In the genomic region with DNA sequence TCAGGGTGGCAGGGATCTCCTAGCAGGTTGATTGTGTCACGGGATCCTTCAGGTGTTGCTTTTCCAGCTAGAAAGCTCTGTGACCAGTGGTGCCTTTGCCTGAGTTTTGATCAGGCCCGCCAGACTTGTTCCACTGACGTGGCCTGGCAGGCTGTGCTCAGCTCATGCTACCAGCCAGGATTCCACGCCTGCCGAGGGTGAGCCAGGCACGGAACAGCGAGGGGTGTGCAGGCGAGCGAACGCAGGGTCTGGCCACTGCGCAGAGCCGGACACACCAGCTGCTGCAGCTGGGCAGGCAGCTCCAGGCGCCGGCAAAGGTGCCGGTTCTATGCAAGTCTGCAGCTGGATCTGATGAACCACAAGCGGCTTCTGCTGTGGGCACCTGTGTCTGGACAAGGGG, we compare ENCODE assay signal across 23 cellular contexts.
"Had no signal": no experiment of that assay in that cellular context is flagged by ENCODE, and none has a peak within 500 bp of the region (broad histone marks: within the 10 kb centered on the region; RNA-seq: fewer than 3 reads in every experiment).

No MANE protein-coding gene starts in this region.

- H3K36me3 ChIP-seq: esophagus squamous epithelium, left ventricle myocardium inferior, pancreas, prostate gland, suprapubic skin, tibial artery, WERI-Rb-1 had no signal

- H3K4me1 ChIP-seq: esophagus squamous epithelium, left ventricle myocardium inferior, pancreas, prostate gland, suprapubic skin, tibial artery had no signal

- H3K4me3 Mint-ChIP-seq: activated CD4-positive, alpha-beta memory T cell treated with anti-CD3 and anti-CD28 coated beads for 36 hours; activated CD4-positive, alpha-beta T cell treated with anti-CD3 and anti-CD28 coated beads, Interleukin-2, amount 10 ng/mL, durations not matched to agents 24 days and 14 days; activated T-helper 1 cell treated with anti-CD3 and anti-CD28 coated beads, Interleukin-12 subunit alpha, Interleukin-12 subunit beta, Interleukin-2, Interleukin-4 antibody, amounts not matched to agents 30 ng/mL and 10 ng/mL and 1 ng/mL, durations not matched to agents 14 hours and 24 hours and 36 hours had no signal

- H3K9me3 Mint-ChIP-seq: activated CD4-positive, alpha-beta memory T cell treated with anti-CD3 and anti-CD28 coated beads for 36 hours; activated T-helper 1 cell treated with anti-CD3 and anti-CD28 coated beads, Interleukin-12 subunit alpha, Interleukin-12 subunit beta, Interleukin-2, Interleukin-4 antibody, amounts not matched to agents 30 ng/mL and 10 ng/mL and 1 ng/mL, durations not matched to agents 14 hours and 24 hours and 36 hours had no signal

- H3K27ac ChIP-seq: esophagus squamous epithelium, left ventricle myocardium inferior, pancreas, prostate gland, suprapubic skin, WERI-Rb-1 had no signal

- H3K27ac Mint-ChIP-seq: activated CD4-positive, alpha-beta memory T cell treated with anti-CD3 and anti-CD28 coated beads for 36 hours; activated CD4-positive, alpha-beta T cell treated with anti-CD3 and anti-CD28 coated beads, Interleukin-2, amount 10 ng/mL, durations not matched to agents 24 days and 14 days; activated T-helper 1 cell treated with anti-CD3 and anti-CD28 coated beads, Interleukin-12 subunit alpha, Interleukin-12 subunit beta, Interleukin-2, Interleukin-4 antibody, amounts not matched to agents 30 ng/mL and 10 ng/mL and 1 ng/mL, durations not matched to agents 14 hours and 24 hours and 36 hours had no signal

- H3K27me3 ChIP-seq: esophagus squamous epithelium, suprapubic skin, tibial artery had no signal

- DNase-seq: activated CD4-positive, alpha-beta memory T cell treated with anti-CD3 and anti-CD28 coated beads for 36 hours; activated CD4-positive, alpha-beta T cell treated with anti-CD3 and anti-CD28 coated beads, Interleukin-2, amount 10 ng/mL, durations not matched to agents 24 days and 14 days; activated CD8-positive, alpha-beta memory T cell treated with anti-CD3 and anti-CD28 coated beads, Interleukin-2, amount 50 U/mL, for 4 hours; activated gamma-delta T cell treated with Interleukin-2 at 50 U/mL for 16 hours; activated naive CD4-positive, alpha-beta T cell treated with anti-CD3 and anti-CD28 coated beads, Interleukin-2, amount 50 U/mL, for 16 hours; activated T-cell treated with anti-CD3 and anti-CD28 coated beads, Interleukin-2, amount 50 U/mL, for 1 hour; amniotic stem cell; caudate nucleus; dermis blood vessel endothelial cell; effector CD4-positive, alpha-beta T cell; esophagus squamous epithelium; glutamatergic neuron; left ventricle myocardium inferior; nucleus accumbens; stimulated activated CD4-positive, alpha-beta T cell treated with anti-CD3 and anti-CD28 coated beads, Interleukin-15, amount 100 ng/mL, for 24 hours; stimulated activated CD4-positive, alpha-beta T cell treated with anti-CD3 and anti-CD28 coated beads, Interleukin-2, amount 100 ng/mL, for 24 hours; tibial artery; WERI-Rb-1 had no signal

- H3K27me3 Mint-ChIP-seq: activated CD4-positive, alpha-beta memory T cell treated with anti-CD3 and anti-CD28 coated beads for 36 hours; activated CD4-positive, alpha-beta T cell treated with anti-CD3 and anti-CD28 coated beads, Interleukin-2, amount 10 ng/mL, durations not matched to agents 24 days and 14 days had no signal

- H3K9me3 ChIP-seq: esophagus squamous epithelium, left ventricle myocardium inferior, pancreas, prostate gland, suprapubic skin had no signal

- H3K4me3 ChIP-seq: esophagus squamous epithelium, left ventricle myocardium inferior, lung, pancreas, prostate gland, suprapubic skin had no signal

- H3K36me3 Mint-ChIP-seq: activated CD4-positive, alpha-beta memory T cell treated with anti-CD3 and anti-CD28 coated beads for 36 hours had no signal
